In the genomic region with DNA sequence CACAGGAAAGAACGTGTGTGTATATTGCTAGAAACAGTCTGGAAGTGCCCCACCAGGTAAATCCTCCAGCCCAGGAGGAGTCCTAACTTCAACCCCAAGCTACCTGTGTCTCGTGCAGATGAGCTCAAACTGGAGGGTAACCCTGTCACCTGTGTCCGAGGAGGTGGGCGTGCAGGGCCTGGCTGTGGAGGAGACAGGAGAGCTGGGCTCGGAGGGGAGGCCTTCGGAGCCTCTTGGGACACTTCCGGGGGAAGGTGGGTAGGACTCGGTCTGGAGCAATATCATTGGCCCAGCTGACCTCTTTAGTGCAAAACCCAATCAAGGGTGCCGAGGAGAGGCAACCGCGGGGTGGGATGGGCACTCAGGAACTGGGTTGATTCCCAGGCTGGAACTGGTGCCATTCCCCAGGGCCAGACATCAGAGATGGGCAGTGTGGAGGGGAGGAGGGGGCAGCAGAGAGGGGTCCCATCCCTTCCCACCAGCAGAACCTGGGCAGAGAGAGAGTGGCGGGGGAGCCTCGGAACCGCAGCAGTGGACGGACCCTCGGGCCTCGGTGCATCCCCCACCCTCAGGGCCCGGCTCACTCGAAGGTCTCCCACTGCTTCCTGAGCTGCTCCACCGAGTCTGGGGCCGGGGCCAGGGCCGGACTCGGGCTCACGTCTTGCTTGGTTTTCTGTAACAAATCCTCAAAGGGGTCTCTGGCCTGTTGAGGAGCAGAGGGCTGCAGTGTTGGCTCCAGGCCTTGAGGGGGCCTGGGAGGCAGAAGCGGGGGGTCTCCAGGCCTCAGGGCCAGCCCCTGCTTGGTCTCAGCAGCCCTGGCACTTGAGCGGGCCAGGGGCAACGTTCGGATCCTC, we compare ENCODE assay signal across 25 cellular contexts. TPM values are rescaled to one million over a fixed set of nuclear protein-coding genes. Genes with fewer than 3 reads are reported as not detected.
"Had no signal": no experiment of that assay in that cellular context is flagged by ENCODE, and none has a peak within 500 bp of the region (broad histone marks: within the 10 kb centered on the region; RNA-seq: fewer than 3 reads in every experiment).

No MANE protein-coding gene starts in this region.

- H3K4me3 ChIP-seq: MG63 had no signal

- H3K9me3 ChIP-seq: MG63 had no signal

- H3K4me3 Mint-ChIP-seq: activated CD8-positive, alpha-beta T cell treated with anti-CD3 and anti-CD28 coated beads, Interleukin-2, amount 10 ng/mL, durations not matched to agents 7 days and 5 days; activated naive CD4-positive, alpha-beta T cell treated with anti-CD3 and anti-CD28 coated beads, Interleukin-2, amount 50 U/mL, for 24 hours; T-helper 1 cell treated with Interleukin-12 subunit alpha and Interleukin-12 subunit beta and Interleukin-4 antibody, amounts not matched to agents 30 μg/mL and 1 μg/mL, for 36 hours; WTC11 had no signal

- H3K9me3 Mint-ChIP-seq: activated naive CD4-positive, alpha-beta T cell treated with anti-CD3 and anti-CD28 coated beads, Interleukin-2, amount 50 U/mL, for 24 hours; T-helper 1 cell treated with Interleukin-12 subunit alpha and Interleukin-12 subunit beta and Interleukin-4 antibody, amounts not matched to agents 30 μg/mL and 1 μg/mL, for 36 hours; WTC11 had no signal

- H3K36me3 ChIP-seq: brain microvascular endothelial cell, MG63 had no signal

- H3K4me1 Mint-ChIP-seq: activated naive CD4-positive, alpha-beta T cell treated with anti-CD3 and anti-CD28 coated beads, Interleukin-2, amount 50 U/mL, for 24 hours; WTC11 had no signal

- H3K27me3 ChIP-seq: MG63 had no signal

- H3K36me3 Mint-ChIP-seq: activated naive CD4-positive, alpha-beta T cell treated with anti-CD3 and anti-CD28 coated beads, Interleukin-2, amount 50 U/mL, for 24 hours; WTC11 had no signal

- DNase-seq: activated CD4-positive, alpha-beta T cell treated with anti-CD3 and anti-CD28 coated beads for 48 hours; activated CD4-positive, alpha-beta T cell treated with anti-CD3 and anti-CD28 coated beads, Interleukin-2, amount 50 U/mL, for 4 hours; activated CD4-positive, CD25-positive, alpha-beta regulatory T cell treated with anti-CD3 and anti-CD28 coated beads, Interleukin-2, amount 50 U/mL, for 72 hours; activated CD8-positive, alpha-beta memory T cell treated with anti-CD3 and anti-CD28 coated beads, Interleukin-2, amount 50 U/mL, for 48 hours; activated CD8-positive, alpha-beta T cell treated with anti-CD3 and anti-CD28 coated beads, Interleukin-2, amount 10 ng/mL, durations not matched to agents 7 days and 5 days; activated T-cell treated with anti-CD3 and anti-CD28 coated beads, Interleukin-2, amount 50 U/mL, for 1 hour; aorta; brain microvascular endothelial cell; MG63; MV-4-11; NCI-H1092 treated with DMSO at 0.1 percent for 48 hours; NCI-H1417 treated with DMSO at 0.1 percent for 48 hours; NCI-H1694 treated with DMSO at 0.1 percent for 48 hours; NCI-H2029 treated with DMSO at 0.1 percent for 48 hours; NCI-H345; NCI-H510A; NCI-H526 treated with DMSO at 0.1 percent for 48 hours; NCI-H82; SHP77 had no signal

- H3K27ac Mint-ChIP-seq: activated CD8-positive, alpha-beta T cell treated with anti-CD3 and anti-CD28 coated beads, Interleukin-2, amount 10 ng/mL, durations not matched to agents 7 days and 5 days; activated naive CD4-positive, alpha-beta T cell treated with anti-CD3 and anti-CD28 coated beads, Interleukin-2, amount 50 U/mL, for 24 hours; T-helper 1 cell treated with Interleukin-12 subunit alpha and Interleukin-12 subunit beta and Interleukin-4 antibody, amounts not matched to agents 30 μg/mL and 1 μg/mL, for 36 hours; WTC11 had no signal

- H3K27ac ChIP-seq: brain microvascular endothelial cell had no signal

- ATAC-seq: activated CD8-positive, alpha-beta T cell treated with anti-CD3 and anti-CD28 coated beads, Interleukin-2, amount 10 ng/mL, durations not matched to agents 7 days and 5 days; HepG2; WTC11 had no signal

RNA-seq across cellular contexts. Expression of gene CRB2, which starts 25.1 kb away (rescaled TPM):
- total RNA-seq: activated CD8-positive, alpha-beta T cell treated with anti-CD3 and anti-CD28 coated beads, Interleukin-2, amount 10 ng/mL, durations not matched to agents 7 days and 5 days; RPMI7951; SK-MEL-5 had no signal
